ENCODE assay signal across 23 cellular contexts in genomic region chr7:155529845-155530244, GRCh38. TPM values are rescaled to one million over a fixed set of nuclear protein-coding genes. Genes with fewer than 3 reads are reported as not detected.
A peak's percentile ranks its signal among the peaks of the same experiment; 100 is the strongest.
DNase-seq lines count a peak whose midpoint lies in the region.
"Had no signal": no experiment of that assay in that cellular context is flagged by ENCODE, and none has a peak within 500 bp of the region (broad histone marks: within the 10 kb centered on the region; RNA-seq: fewer than 3 reads in every experiment).

No MANE protein-coding gene starts in this region.

- H3K36me3 ChIP-seq in H7 (replicated peaks; ENCODE audit: control insufficient read depth, insufficient read depth, low read length): no peaks in the 10 kb centered on the region
- H3K36me3 ChIP-seq: BE2C; BLaER1 treated with 17β-estradiol and CSF1 and Interleukin-3, amounts not matched to agents 10 nM and 100 nM; HAP-1 had no signal

- no peaks in the 10 kb centered on the region for H3K9me3 Mint-ChIP-seq in activated CD4-positive, alpha-beta memory T cell treated with anti-CD3 and anti-CD28 coated beads, Interleukin-2, amount 10 ng/mL, durations not matched to agents 7 days and 5 days
- H3K9me3 Mint-ChIP-seq: CD4-positive, alpha-beta T cell; CD8-positive, alpha-beta memory T cell; HFFc6 had no signal

- intact Hi-C loops in posterior vena cava (cut with DNase I): loop anchor here in 1 of 2 donors (5.0 kb wide), 1 partner anchor 1602 kb away; no protein-coding TSS in a partner anchor

- H3K27me3 Mint-ChIP-seq in activated CD4-positive, alpha-beta memory T cell treated with anti-CD3 and anti-CD28 coated beads, Interleukin-2, amount 10 ng/mL, durations not matched to agents 7 days and 5 days: peaks cover 58% of the 10 kb centered on the region

- H3K27ac Mint-ChIP-seq in activated CD4-positive, alpha-beta memory T cell treated with anti-CD3 and anti-CD28 coated beads, Interleukin-2, amount 10 ng/mL, durations not matched to agents 7 days and 5 days: no peak overlapping the region
- H3K27ac Mint-ChIP-seq: CD14-positive monocyte; CD4-positive, alpha-beta T cell; CD8-positive, alpha-beta memory T cell; GM23338; HFFc6 had no signal

- POLR2A ChIA-PET in activated CD4-positive, alpha-beta memory T cell treated with anti-CD3 and anti-CD28 coated beads, Interleukin-2, amount 10 ng/mL, durations not matched to agents 7 days and 5 days (lab: Charles Lee): no interaction called here

- H3K27me3 ChIP-seq in H7 (ENCODE audit: control insufficient read depth, insufficient read depth, low read length): peaks cover 46% of the 10 kb centered on the region

- H3K4me3 ChIP-seq in H7 (ENCODE audit: insufficient read depth, low read depth, low read length): no peak overlapping the region
- H3K4me3 ChIP-seq: A549; BLaER1 treated with 17β-estradiol and CSF1 and Interleukin-3, amounts not matched to agents 10 nM and 100 nM; GM12878; GM23338; HAP-1 had no signal

- peaks cover 9% of the 10 kb centered on the region for H3K4me1 Mint-ChIP-seq in activated CD4-positive, alpha-beta memory T cell treated with anti-CD3 and anti-CD28 coated beads, Interleukin-2, amount 10 ng/mL, durations not matched to agents 7 days and 5 days

- peak; percentile 14 for DNase-seq in H7
- DNase-seq in islet precursor cell: peak; percentile 22
- peak; percentile 45 for DNase-seq in posterior vena cava (ENCODE audit: low spot score)
- DNase-seq in ureter (ENCODE audit: low spot score): no peak
- no peak for DNase-seq in globus pallidus (ENCODE audit: low spot score)
- no peak for DNase-seq in activated CD4-positive, alpha-beta memory T cell treated with anti-CD3 and anti-CD28 coated beads, Interleukin-2, amount 10 ng/mL, durations not matched to agents 7 days and 5 days
- DNase-seq: 8988T; ACHN; AML-193; BE2C; CD4-positive, alpha-beta T cell; CD8-positive, alpha-beta memory T cell; DMS 273 treated with DMSO at 0.1 percent for 48 hours; DMS79; EL; GDM1; HFFc6 had no signal

- no peak overlapping the region for H3K4me3 Mint-ChIP-seq in activated CD4-positive, alpha-beta memory T cell treated with anti-CD3 and anti-CD28 coated beads, Interleukin-2, amount 10 ng/mL, durations not matched to agents 7 days and 5 days
- H3K4me3 Mint-ChIP-seq: CD4-positive, alpha-beta T cell; CD8-positive, alpha-beta memory T cell; GM23338; HFFc6 had no signal

- no peaks in the 10 kb centered on the region for H3K36me3 Mint-ChIP-seq in activated CD4-positive, alpha-beta memory T cell treated with anti-CD3 and anti-CD28 coated beads, Interleukin-2, amount 10 ng/mL, durations not matched to agents 7 days and 5 days (ENCODE audit: low read depth)
- H3K36me3 Mint-ChIP-seq: CD8-positive, alpha-beta memory T cell had no signal

- CTCF ChIA-PET in activated CD4-positive, alpha-beta memory T cell treated with anti-CD3 and anti-CD28 coated beads, Interleukin-2, amount 10 ng/mL, durations not matched to agents 7 days and 5 days (lab: Charles Lee): no interaction called here

RNA-seq across cellular contexts. Expression of gene CNPY1, which starts 16.5 kb away (rescaled TPM):
- total RNA-seq in H7 (2014; rRNA removed; shearing (Covaris generic)): 1.5 and 2.4 TPM in 2 replicates
- total RNA-seq in posterior vena cava: not detected
- total RNA-seq in ureter: not detected
- not detected for total RNA-seq in activated CD4-positive, alpha-beta memory T cell treated with anti-CD3 and anti-CD28 coated beads, Interleukin-2, amount 10 ng/mL, durations not matched to agents 7 days and 5 days
- total RNA-seq: CD4-positive, alpha-beta T cell; CD8-positive, alpha-beta memory T cell; GM12878; GM23338; HFFc6 had no signal

Comparison
In these comparisons a context has a peak if more than half of its experiments do, and no peak if none do; other contexts are left out.
1. DNase-seq: peak in H7 (single experiment), islet precursor cell (single experiment) and posterior vena cava (single experiment); none in ureter (single experiment), globus pallidus (single experiment) and activated CD4-positive, alpha-beta memory T cell treated with anti-CD3 and anti-CD28 coated beads, Interleukin-2, amount 10 ng/mL, durations not matched to agents 7 days and 5 days (single experiment).